In genomic region chr4:71872767-71873422, GRCh38 we compare ENCODE assay signal across 15 cellular contexts.
DNase-seq lines count a peak whose midpoint lies in the region; ATAC-seq and TF ChIP-seq lines count a peak whose summit lies in the region.
"Had no signal": no experiment of that assay in that cellular context is flagged by ENCODE, and none has a peak within 500 bp of the region (broad histone marks: within the 10 kb centered on the region; RNA-seq: fewer than 3 reads in every experiment).

No MANE protein-coding gene starts in this region.

- no peaks in the 10 kb centered on the region for H3K27me3 ChIP-seq in GM23338 (ENCODE audit: insufficient read depth)
- no peaks in the 10 kb centered on the region for H3K27me3 ChIP-seq in mesendoderm (ENCODE audit: insufficient read depth, low read length, poor library complexity)
- H3K27me3 ChIP-seq in prostate gland (replicated peaks; ENCODE audit: insufficient read depth), result no peaks in the 10 kb centered on the region

- H4K20me1 ChIP-seq in GM23338 (replicated peaks; ENCODE audit: insufficient read depth), result no peaks in the 10 kb centered on the region

- no peak overlapping the region for H2BK15ac ChIP-seq in mesendoderm (replicated peaks; ENCODE audit: low read depth)

- H3K36me3 ChIP-seq in GM23338 (ENCODE audit: insufficient read depth) (no peaks in the 10 kb centered on the region), SK-N-MC (ENCODE audit: insufficient read depth, low read length) (peaks cover 9% of the 10 kb centered on the region), mesendoderm (ENCODE audit: control insufficient read depth, insufficient read depth, low read length) (no peaks in the 10 kb centered on the region), prostate gland (no peaks in the 10 kb centered on the region)
- H3K36me3 ChIP-seq: HAP-1 had no signal

- H3K4me1 Mint-ChIP-seq in GM23338, result no peaks in the 10 kb centered on the region; the same call in 2 of the 3 replicates
- H3K4me1 Mint-ChIP-seq: B cell had no signal

- peaks cover 31% of the 10 kb centered on the region; the same call in 2 of the 3 replicates for H3K36me3 Mint-ChIP-seq in GM23338 (ENCODE audit: low read depth)

- H3K4me3 ChIP-seq in GM23338, result no peak overlapping the region
- peak overlapping the region; percentile 3; the same call in 1 of the 2 replicates for H3K4me3 ChIP-seq in SK-N-MC
- H3K4me3 ChIP-seq in mesendoderm (ENCODE audit: low read length), result no peak overlapping the region
- no peak overlapping the region for H3K4me3 ChIP-seq in prostate gland
- H3K4me3 ChIP-seq: HAP-1 had no signal

- WGBS in mesendoderm (ENCODE audit: extremely low coverage, insufficient coverage, low lambda C conversion rate), result no CpG with 5 or more reads among the region's 4 CpGs
- WGBS in prostate gland, result 40% methylated on average over 4 of the region's 4 CpGs

- no peaks in the 10 kb centered on the region for H3K79me2 ChIP-seq in GM23338 (replicated peaks; ENCODE audit: insufficient read depth)
- H3K79me2 ChIP-seq in mesendoderm (ENCODE audit: control insufficient read depth, insufficient read depth, low read length), result no peaks in the 10 kb centered on the region

- peaks cover 21% of the 10 kb centered on the region; the same call in 2 of the 3 replicates for H3K9me3 Mint-ChIP-seq in GM23338
- H3K9me3 Mint-ChIP-seq: CD4-positive, alpha-beta T cell had no signal

- TF ChIP-seq CTCF in GM23338 (conservative IDR thresholded peaks at IDR 0.05; ENCODE audit: low read depth in 2 of 2), result no peak
- no peak for TF ChIP-seq CTCF in prostate gland (IDR thresholded peaks at IDR 0.05)

- H2BK120ac ChIP-seq in mesendoderm (ENCODE audit: low read depth, low read length), result no peak overlapping the region

- no peaks in the 10 kb centered on the region for H3K4me1 ChIP-seq in GM23338 (ENCODE audit: insufficient read depth)
- no peaks in the 10 kb centered on the region for H3K4me1 ChIP-seq in mesendoderm (ENCODE audit: control insufficient read depth, low read depth, low read length)
- H3K4me1 ChIP-seq in prostate gland (replicated peaks), result no peaks in the 10 kb centered on the region
- H3K4me1 ChIP-seq: HAP-1 had no signal

- intact Hi-C loops in prostate gland (cut with DNase I) (no loop called here), left ventricle myocardium superior (cut with micrococcal nuclease) (no loop called here)

- no peaks in the 10 kb centered on the region for H3K79me1 ChIP-seq in mesendoderm (ENCODE audit: low read length)

- H4K8ac ChIP-seq in mesendoderm (ENCODE audit: low read depth, low read length), result no peak overlapping the region

- H3K56ac ChIP-seq in mesendoderm (ENCODE audit: low read length), result no peak overlapping the region

- TF ChIP-seq POLR2A in prostate gland (IDR thresholded peaks at IDR 0.05), result no peak

- DNase-seq in GM23338 (ENCODE audit: low spot score) (no peak), SK-N-MC (ENCODE audit: low read depth, low spot score) (no peak), mesendoderm (no peak), renal cortical epithelial cell (ENCODE audit: low read depth) (peak; percentile 18), prostate gland (ENCODE audit: low spot score) (no peak), left ventricle myocardium superior (no peak)
- DNase-seq in central memory CD4-positive, alpha-beta T cell, result no peak
- DNase-seq: 8988T; C1 segment of cervical spinal cord; Calu3; CD4-positive, alpha-beta T cell; DMS 273 treated with DMSO at 0.1 percent for 48 hours had no signal

- no peak overlapping the region for H3K23ac ChIP-seq in mesendoderm (ENCODE audit: low read length)

- peaks cover 10% of the 10 kb centered on the region; the same call in 1 of the 2 replicates for H3K9me2 ChIP-seq in GM23338 (ENCODE audit: insufficient read depth)

- H3K4me2 ChIP-seq in GM23338 (no peak overlapping the region), mesendoderm (ENCODE audit: low read length) (no peak overlapping the region)

- H3K9me3 ChIP-seq in SK-N-MC (ENCODE audit: low read depth, low read length) (no peaks in the 10 kb centered on the region; the same call in 1 of the 2 replicates), prostate gland (no peaks in the 10 kb centered on the region)
- H3K9me3 ChIP-seq: HAP-1 had no signal

- H3K9ac ChIP-seq in SK-N-MC (ENCODE audit: insufficient read length) (no peak overlapping the region), mesendoderm (ENCODE audit: low read length) (no peak overlapping the region)

- no peak overlapping the region for H4K5ac ChIP-seq in mesendoderm (ENCODE audit: low read length)

- H2AFZ ChIP-seq in GM23338, result peak overlapping the region; percentile 63; the same call in 1 of the 2 replicates

- no peak overlapping the region for H3K4me3 Mint-ChIP-seq in GM23338
- H3K4me3 Mint-ChIP-seq: B cell; CD4-positive, alpha-beta T cell had no signal

- H3K27me3 Mint-ChIP-seq in GM23338 (ENCODE audit: insufficient read depth, low read depth, poor library complexity), result no peaks in the 10 kb centered on the region
- H3K27me3 Mint-ChIP-seq: B cell; CD4-positive, alpha-beta T cell had no signal

- peak overlapping the region; percentile 31 for H3K4ac ChIP-seq in mesendoderm (ENCODE audit: low read depth, low read length)

- H2BK5ac ChIP-seq in mesendoderm (ENCODE audit: low read length), result no peak overlapping the region

- no peaks in the 10 kb centered on the region for H3F3A ChIP-seq in GM23338 (replicated peaks; ENCODE audit: low read depth)

- H3K27ac Mint-ChIP-seq in GM23338, result no peak overlapping the region
- H3K27ac Mint-ChIP-seq: B cell; CD4-positive, alpha-beta T cell had no signal

- H3K27ac ChIP-seq in GM23338 (ENCODE audit: low read depth) (no peak overlapping the region), SK-N-MC (peak overlapping the region; percentile 100), mesendoderm (ENCODE audit: low read depth, low read length) (no peak overlapping the region), prostate gland (no peak overlapping the region)
- H3K27ac ChIP-seq: HL-60 had no signal

- no peak for ATAC-seq in GM23338
- ATAC-seq in left ventricle myocardium superior, result no peak

- H2AK5ac ChIP-seq in mesendoderm (ENCODE audit: low read length), result no peak overlapping the region

- H3K18ac ChIP-seq in mesendoderm (ENCODE audit: low read length), result no peak overlapping the region

TF ChIP-seq in GM23338, 12 proteins besides CTCF, POLR2A, EP300 and RAD21:
- TF ChIP-seq NANOG (IDR thresholded peaks at IDR 0.05; ENCODE audit: borderline replicate concordance) (no peak), CREB1 (CRISPR knock-in tag; IDR thresholded peaks at IDR 0.05; ENCODE audit: low read depth) (no peak), STAT1 (IDR thresholded peaks at IDR 0.05; ENCODE audit: unreplicated experiment) (no peak), ZNF331 (CRISPR knock-in tag; IDR thresholded peaks at IDR 0.05; ENCODE audit: low read depth) (no peak)
TF ChIP-seq in GM23338: peak in this region for 0.
